In genomic region chr18:22847392-22847791, GRCh38 we compare ENCODE assay signal across 15 cellular contexts.
DNase-seq lines count a peak whose midpoint lies in the region; ATAC-seq and TF ChIP-seq lines count a peak whose summit lies in the region.
"Had no signal": no experiment of that assay in that cellular context is flagged by ENCODE, and none has a peak within 500 bp of the region (broad histone marks: within the 10 kb centered on the region; RNA-seq: fewer than 3 reads in every experiment).

No MANE protein-coding gene starts in this region.

- peak overlapping the region; percentile 24 for H3K9ac ChIP-seq in mammary epithelial cell (ENCODE audit: insufficient read depth, low read length)

- H3K27ac ChIP-seq in mammary epithelial cell (ENCODE audit: insufficient read depth, low read depth, low read length) = peak overlapping the region; percentile 85
- peak overlapping the region; percentile 62 to 67 for H3K27ac ChIP-seq in uterus
- H3K27ac ChIP-seq: gastroesophageal sphincter, right atrium auricular region, SK-N-MC had no signal

- in situ Hi-C loops in mammary epithelial cell (cut with MboI; ENCODE audit: low sequenced_read_pairs in 2 of 2) = loop anchor here (10.0 to 25.0 kb wide), 2 partner anchors 77 to 90 kb away; partner anchors contain the start of gene RBBP8 (in 1 of the 2)

- no TSS peak for BruUV-seq in mammary epithelial cell (replicated peaks; lab: Mats Ljungman, UMichigan)

- no peaks in the 10 kb centered on the region for H4K20me1 ChIP-seq in mammary epithelial cell (ENCODE audit: insufficient read depth, low read length)

- peaks cover 64% of the 10 kb centered on the region for H3K4me1 ChIP-seq in mammary epithelial cell (ENCODE audit: insufficient read depth, low read length)
- no peaks in the 10 kb centered on the region for H3K4me1 ChIP-seq in uterus
- H3K4me1 ChIP-seq: right atrium auricular region had no signal

- H3K9me3 ChIP-seq in mammary epithelial cell (replicated peaks; ENCODE audit: insufficient read depth, low read length) (no peaks in the 10 kb centered on the region), uterus (no peaks in the 10 kb centered on the region)
- H3K9me3 ChIP-seq: gastroesophageal sphincter, right atrium auricular region had no signal

- peak; percentile 27 for DNase-seq in HCEC 1CT
- DNase-seq in mammary epithelial cell = no peak
- DNase-seq in left colon = no peak
- DNase-seq in uterus = no peak
- DNase-seq in SKM-1 (lab: John Stamatoyannopoulos, UW; ENCODE audit: unreplicated experiment) = no peak
- DNase-seq in activated CD4-positive, alpha-beta T cell treated with anti-CD3 and anti-CD28 coated beads, Interleukin-2, amount 50 U/mL, for 1 hour = no peak
- no peak for DNase-seq in NCI-H1930 (lab: John Stamatoyannopoulos, UW)
- DNase-seq: activated CD8-positive, alpha-beta T cell treated with anti-CD3 and anti-CD28 coated beads, Interleukin-2, amount 10 ng/mL, durations not matched to agents 7 days and 5 days; aorta; islet precursor cell; naive B cell; NCI-H1092 had no signal

- peak overlapping the region; percentile 25 for H3K4me2 ChIP-seq in mammary epithelial cell (ENCODE audit: insufficient read depth, low read depth, low read length)

- TF ChIP-seq CTCF in mammary epithelial cell (conservative IDR thresholded peaks at IDR 0.05 in 1 of 2, IDR thresholded peaks at IDR 0.05 in 1 of 2; ENCODE audit: extremely low read depth in 1 of 2, insufficient read depth in 1 of 2, low read depth in 1 of 2, low read length in 2 of 2) = no peak
- TF ChIP-seq CTCF in uterus (IDR thresholded peaks at IDR 0.05) = no peak

- peak overlapping the region; percentile 46 for H2AFZ ChIP-seq in mammary epithelial cell (ENCODE audit: low read depth, low read length)

- no peaks in the 10 kb centered on the region for H3K79me2 ChIP-seq in mammary epithelial cell (ENCODE audit: insufficient read depth, low read length)

- intact Hi-C loops in mammary epithelial cell (cut with micrococcal nuclease) (loop anchor here (10.0 kb wide), 1 partner anchor 127 kb away; no protein-coding TSS in a partner anchor), left colon (cut with DNase I, micrococcal nuclease) (no loop called here), uterus (cut with DNase I; ENCODE audit: low total_unique reads) (no loop called here)

- TF ChIP-seq POLR2A in uterus (IDR thresholded peaks at IDR 0.05) = no peak

- ATAC-seq in left colon = peak; percentile 44
- ATAC-seq: activated CD8-positive, alpha-beta T cell treated with anti-CD3 and anti-CD28 coated beads, Interleukin-2, amount 10 ng/mL, durations not matched to agents 7 days and 5 days; gastroesophageal sphincter had no signal

- H3K4me3 ChIP-seq in mammary epithelial cell (replicated peaks in 1 of 3; ENCODE audit: insufficient read depth in 1 of 3, low read depth in 2 of 3, low read length in 3 of 3) (no peak overlapping the region), uterus (no peak overlapping the region)
- H3K4me3 ChIP-seq: gastroesophageal sphincter, right atrium auricular region, SK-N-MC had no signal

- CTCF ChIA-PET in mammary epithelial cell (lab: Charles Lee; ENCODE audit: low non-redundant PET) = interaction anchor here (0.5 to 0.9 kb wide), 5 partner anchors 10 to 1877 kb away, joined by 3 to 18 read pairs (median 6); no protein-coding TSS in a partner anchor

- H3K27me3 ChIP-seq in mammary epithelial cell (ENCODE audit: insufficient read depth, low read length) = no peaks in the 10 kb centered on the region
- H3K27me3 ChIP-seq in uterus = no peaks in the 10 kb centered on the region
- H3K27me3 ChIP-seq: gastroesophageal sphincter, right atrium auricular region had no signal

- dilution Hi-C loops in mammary epithelial cell (cut with HindIII; ENCODE audit: low sequenced_read_pairs) = no loop called here

- H3K36me3 ChIP-seq in mammary epithelial cell (ENCODE audit: insufficient read depth, low read length) (no peaks in the 10 kb centered on the region), uterus (no peaks in the 10 kb centered on the region)
- H3K36me3 ChIP-seq: gastroesophageal sphincter, right atrium auricular region had no signal
